In genomic region chr2:69026026-69026425, GRCh38 we compare ENCODE assay signal across 10 cellular contexts. TPM values are rescaled to one million over a fixed set of nuclear protein-coding genes. Genes with fewer than 3 reads are reported as not detected.
DNase-seq lines count a peak whose midpoint lies in the region; ATAC-seq and TF ChIP-seq lines count a peak whose summit lies in the region.
"Had no signal": no experiment of that assay in that cellular context is flagged by ENCODE, and none has a peak within 500 bp of the region (broad histone marks: within the 10 kb centered on the region; RNA-seq: fewer than 3 reads in every experiment).

No MANE protein-coding gene starts in this region.

- CTCF ChIA-PET in GM10248 (lab: Yijun Ruan, JAX) = interaction anchor here (0.9 to 1.8 kb wide), 7 partner anchors 14 to 699 kb away, joined by 3 to 14 read pairs (median 3); no protein-coding TSS in a partner anchor
- CTCF ChIA-PET in activated CD4-positive, alpha-beta memory T cell treated with anti-CD3 and anti-CD28 coated beads, Interleukin-2, amount 10 ng/mL, durations not matched to agents 7 days and 5 days (lab: Charles Lee) = interaction anchor here (0.6 to 1.4 kb wide), 4 partner anchors 24 to 411 kb away, joined by 3 to 6 read pairs (median 3); partner anchors contain the start of gene NFU1

- H4K20me1 ChIP-seq in hepatocyte (ENCODE audit: insufficient read depth, poor library complexity, severe bottlenecking) = peaks cover 4% of the 10 kb centered on the region

- H3K4me1 Mint-ChIP-seq in activated CD4-positive, alpha-beta memory T cell treated with anti-CD3 and anti-CD28 coated beads, Interleukin-2, amount 10 ng/mL, durations not matched to agents 7 days and 5 days = no peaks in the 10 kb centered on the region

- H3K4me3 Mint-ChIP-seq in activated CD4-positive, alpha-beta memory T cell treated with anti-CD3 and anti-CD28 coated beads, Interleukin-2, amount 10 ng/mL, durations not matched to agents 7 days and 5 days = no peak overlapping the region
- H3K4me3 Mint-ChIP-seq: dendritic cell treated with granulocyte-macrophage colony-stimulating factor and Interleukin-4, amounts not matched to agents 40 ng/mL and 50 ng/mL, for 4 days had no signal

- no peak overlapping the region for H3K4me3 ChIP-seq in hepatocyte
- H3K4me3 ChIP-seq in testis = no peak overlapping the region
- H3K4me3 ChIP-seq: HAP-1 had no signal

- H3K4me1 ChIP-seq in hepatocyte (ENCODE audit: insufficient read depth) (no peaks in the 10 kb centered on the region), testis (peaks cover under 1% of the 10 kb centered on the region)

- no peaks in the 10 kb centered on the region for H3K9me2 ChIP-seq in hepatocyte (replicated peaks; ENCODE audit: insufficient read depth)

- H3K9me3 Mint-ChIP-seq in activated CD4-positive, alpha-beta memory T cell treated with anti-CD3 and anti-CD28 coated beads, Interleukin-2, amount 10 ng/mL, durations not matched to agents 7 days and 5 days = no peaks in the 10 kb centered on the region
- H3K9me3 Mint-ChIP-seq: dendritic cell treated with granulocyte-macrophage colony-stimulating factor and Interleukin-4, amounts not matched to agents 40 ng/mL and 50 ng/mL, for 4 days had no signal

- H3K27me3 ChIP-seq in hepatocyte = no peaks in the 10 kb centered on the region
- no peaks in the 10 kb centered on the region for H3K27me3 ChIP-seq in testis

- peaks cover 34% of the 10 kb centered on the region for H3K27me3 Mint-ChIP-seq in activated CD4-positive, alpha-beta memory T cell treated with anti-CD3 and anti-CD28 coated beads, Interleukin-2, amount 10 ng/mL, durations not matched to agents 7 days and 5 days

- H3K9me3 ChIP-seq in hepatocyte (ENCODE audit: low read depth) (no peaks in the 10 kb centered on the region), testis (no peaks in the 10 kb centered on the region)
- H3K9me3 ChIP-seq: HAP-1 had no signal

- intact Hi-C loops in testis (cut with DNase I; ENCODE audit: low total_unique reads) = no loop called here

- TF ChIP-seq POLR2A in testis (IDR thresholded peaks at IDR 0.05) = no peak

- H3K27ac ChIP-seq in 22Rv1 (no peak overlapping the region), hepatocyte (no peak overlapping the region), testis (no peak overlapping the region)

- TF ChIP-seq CTCF in 22Rv1 (IDR thresholded peaks at IDR 0.05) (peak; percentile 80), GM10248 (IDR thresholded peaks at IDR 0.05; ENCODE audit: control extremely low read depth, extremely low read depth, low read depth, missing control alignments) (peak; percentile 53), hepatocyte (IDR thresholded peaks at IDR 0.05; ENCODE audit: poor library complexity) (peak; percentile 51), testis (IDR thresholded peaks at IDR 0.05) (peak; percentile 12 to 32 (median 27))

- no peak overlapping the region for H2AFZ ChIP-seq in hepatocyte

- ATAC-seq in HG02678 (IDR thresholded peaks at IDR 0.05; ENCODE audit: unreplicated experiment) = no peak

- peak; percentile 26 for DNase-seq in GM10248 (ENCODE audit: extremely low spot score)
- DNase-seq in NAMALWA (ENCODE audit: low spot score) = peak; percentile 73
- DNase-seq in activated CD4-positive, alpha-beta memory T cell treated with anti-CD3 and anti-CD28 coated beads, Interleukin-2, amount 10 ng/mL, durations not matched to agents 7 days and 5 days = peak; percentile 30
- DNase-seq in hepatocyte (ENCODE audit: low spot score) = peak; percentile 52
- peak; percentile 40 for DNase-seq in testis
- DNase-seq in NCI-H1105 (lab: John Stamatoyannopoulos, UW) = no peak

- no peaks in the 10 kb centered on the region for H3K36me3 ChIP-seq in hepatocyte (replicated peaks; ENCODE audit: insufficient read depth, low read depth)
- H3K36me3 ChIP-seq in testis (ENCODE audit: low read depth, missing control alignments) = no peaks in the 10 kb centered on the region
- H3K36me3 ChIP-seq: HAP-1 had no signal

- WGBS in hepatocyte (ENCODE audit: low lambda C conversion rate, missing lambda C conversion rate) = 80% methylated on average over 4 of the region's 4 CpGs
- WGBS in testis, 2 donors = 75 to 78% methylated on average over 4 of the region's 4 CpGs

- POLR2A ChIA-PET in GM10248 (lab: Yijun Ruan, JAX) = no interaction called here
- POLR2A ChIA-PET in activated CD4-positive, alpha-beta memory T cell treated with anti-CD3 and anti-CD28 coated beads, Interleukin-2, amount 10 ng/mL, durations not matched to agents 7 days and 5 days (lab: Charles Lee) = no interaction called here

- H3K79me2 ChIP-seq in hepatocyte = peaks cover 50% of the 10 kb centered on the region

- H3K4me2 ChIP-seq in hepatocyte = no peak overlapping the region

- H3K27ac Mint-ChIP-seq in activated CD4-positive, alpha-beta memory T cell treated with anti-CD3 and anti-CD28 coated beads, Interleukin-2, amount 10 ng/mL, durations not matched to agents 7 days and 5 days = no peak overlapping the region
- H3K27ac Mint-ChIP-seq: dendritic cell treated with granulocyte-macrophage colony-stimulating factor and Interleukin-4, amounts not matched to agents 40 ng/mL and 50 ng/mL, for 4 days had no signal

- H3K36me3 Mint-ChIP-seq in activated CD4-positive, alpha-beta memory T cell treated with anti-CD3 and anti-CD28 coated beads, Interleukin-2, amount 10 ng/mL, durations not matched to agents 7 days and 5 days (ENCODE audit: low read depth) = no peaks in the 10 kb centered on the region

RNA-seq across cellular contexts. Expression of gene ANTXR1, which starts 13.0 kb away (rescaled TPM):
- not detected for total RNA-seq in activated CD4-positive, alpha-beta memory T cell treated with anti-CD3 and anti-CD28 coated beads, Interleukin-2, amount 10 ng/mL, durations not matched to agents 7 days and 5 days
- total RNA-seq in hepatocyte = 24.5 and 34.7 TPM in 2 replicates
- 29.1 and 35.3 TPM in 2 replicates for polyA plus RNA-seq in hepatocyte
- total RNA-seq in testis = 10 to 100 TPM; 16.6 to 20.1 TPM
- polyA plus RNA-seq in testis (ENCODE audit: insufficient read depth, low read depth, low replicate concordance) = 35.7 TPM

RNA-seq across cellular contexts. Expression of gene GKN1, which starts 51.6 kb away (rescaled TPM):
- not detected for total RNA-seq in activated CD4-positive, alpha-beta memory T cell treated with anti-CD3 and anti-CD28 coated beads, Interleukin-2, amount 10 ng/mL, durations not matched to agents 7 days and 5 days
- 0.53 TPM in 1 of 2 replicates, not detected in the other for total RNA-seq in hepatocyte
- 0.25 and 0.79 TPM in 2 replicates for polyA plus RNA-seq in hepatocyte
- not detected for total RNA-seq in testis
- not detected for polyA plus RNA-seq in testis (ENCODE audit: insufficient read depth, low read depth, low replicate concordance)

Comparison
In these comparisons a context has a peak if more than half of its experiments do, and no peak if none do; other contexts are left out.
1. CTCF ChIP-seq: peak in every context shown above with its lines; median percentile 80 in 22Rv1; 53 in GM10248; 51 in hepatocyte; 27 in testis.
2. RNA of gene ANTXR1, which starts 13.0 kb away (total RNA-seq): 24.5 to 34.7 TPM in hepatocyte and 16.6 to 20.1 TPM in testis; not detected in activated CD4-positive, alpha-beta memory T cell treated with anti-CD3 and anti-CD28 coated beads, Interleukin-2, amount 10 ng/mL, durations not matched to agents 7 days and 5 days; every median in the first group is over 10 times any median in the second.